30 cellular contexts compared by ENCODE assay signal in the genomic region with DNA sequence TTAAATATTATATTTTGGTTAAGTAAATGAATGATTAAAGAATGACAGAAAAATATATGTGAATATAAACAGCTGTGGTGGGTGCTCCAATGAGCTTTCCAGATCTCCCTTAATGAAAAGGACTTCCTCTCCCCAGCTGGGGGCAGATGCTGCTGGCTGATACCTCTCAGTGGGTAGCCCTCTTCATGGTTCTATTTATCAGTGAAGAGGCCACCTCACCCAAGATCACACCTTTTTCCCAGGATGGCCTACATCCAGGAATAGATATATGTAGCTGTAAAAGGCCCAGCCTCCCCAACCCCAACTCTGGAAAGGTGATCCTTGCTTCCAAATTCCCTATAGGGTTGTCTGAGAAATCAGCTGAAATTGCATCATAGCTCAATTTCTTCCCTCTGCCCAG.
"Had no signal": no experiment of that assay in that cellular context is flagged by ENCODE, and none has a peak within 500 bp of the region (broad histone marks: within the 10 kb centered on the region; RNA-seq: fewer than 3 reads in every experiment).

No MANE protein-coding gene starts in this region.

- H3K4me3 ChIP-seq: coronary artery, dorsolateral prefrontal cortex, esophagus muscularis mucosa, gastrocnemius medialis, heart right ventricle had no signal

- H3K36me3 ChIP-seq: brain microvascular endothelial cell, esophagus muscularis mucosa, gastrocnemius medialis, heart right ventricle had no signal

- ATAC-seq: activated CD8-positive, alpha-beta T cell treated with anti-CD3 and anti-CD28 coated beads for 36 hours; activated T-cell treated with anti-CD3 and anti-CD28 coated beads, Interleukin-2, amount 50 U/mL, for 4 hours; activated T-helper 17 cell treated with anti-CD3 and anti-CD28 coated beads, Interleukin-2, amount 50 U/mL, for 72 hours; foreskin keratinocyte; gastrocnemius medialis; heart right ventricle; T-helper 17 cell had no signal

- H3K4me3 Mint-ChIP-seq: activated CD4-positive, alpha-beta T cell treated with anti-CD3 and anti-CD28 coated beads, Interleukin-2, amount 10 ng/mL, durations not matched to agents 7 days and 5 days; activated CD8-positive, alpha-beta T cell treated with anti-CD3 and anti-CD28 coated beads for 36 hours; activated naive CD8-positive, alpha-beta T cell; activated T-cell treated with anti-CD3 and anti-CD28 coated beads, Interleukin-2, amount 50 U/mL, for 4 hours; activated T-helper 17 cell treated with anti-CD3 and anti-CD28 coated beads, Interleukin-2, amount 50 U/mL, for 72 hours; central memory CD8-positive, alpha-beta T cell; dendritic cell treated with granulocyte-macrophage colony-stimulating factor and Interleukin-4, amounts not matched to agents 40 ng/mL and 50 ng/mL, for 4 days; T-helper 17 cell; T-helper 2 cell treated with Interferon-gamma antibody and Interleukin-4, amounts not matched to agents 5 μg/mL and 100 μg/mL, for 36 hours had no signal

- DNase-seq: activated CD4-positive, alpha-beta T cell treated with anti-CD3 and anti-CD28 coated beads for 1 hour; activated CD4-positive, alpha-beta T cell treated with anti-CD3 and anti-CD28 coated beads for 4 hours; activated CD4-positive, alpha-beta T cell treated with anti-CD3 and anti-CD28 coated beads, Interleukin-2, amount 10 ng/mL, durations not matched to agents 7 days and 5 days; activated CD4-positive, alpha-beta T cell treated with anti-CD3 and anti-CD28 coated beads, Interleukin-2, amount 50 U/mL, for 48 hours; activated CD8-positive, alpha-beta memory T cell treated with anti-CD3 and anti-CD28 coated beads for 24 hours; activated CD8-positive, alpha-beta T cell treated with anti-CD3 and anti-CD28 coated beads for 36 hours; activated effector memory CD4-positive, alpha-beta T cell treated with Interleukin-2 at 50 U/mL for 16 hours; activated gamma-delta T cell treated with Interleukin-2 at 50 U/mL for 16 hours; activated naive CD4-positive, alpha-beta T cell treated with anti-CD3 and anti-CD28 coated beads, Interleukin-2, amount 50 U/mL, for 16 hours; activated naive CD4-positive, alpha-beta T cell treated with Interleukin-2 at 50 U/mL for 16 hours; activated T-cell treated with anti-CD3 and anti-CD28 coated beads, Interleukin-2, amount 50 U/mL, for 4 hours; amniotic stem cell; anterior cingulate cortex; brain microvascular endothelial cell; dorsolateral prefrontal cortex; effector memory CD4-positive, alpha-beta T cell; erythroblast; foreskin keratinocyte; gastrocnemius medialis; glutamatergic neuron; heart right ventricle; T-helper 1 cell; T-helper 17 cell had no signal

- H3K27me3 Mint-ChIP-seq: activated CD8-positive, alpha-beta T cell treated with anti-CD3 and anti-CD28 coated beads for 36 hours; central memory CD8-positive, alpha-beta T cell; T-helper 17 cell had no signal

- H3K27ac Mint-ChIP-seq: activated CD4-positive, alpha-beta T cell treated with anti-CD3 and anti-CD28 coated beads, Interleukin-2, amount 10 ng/mL, durations not matched to agents 7 days and 5 days; activated CD8-positive, alpha-beta T cell treated with anti-CD3 and anti-CD28 coated beads for 36 hours; activated naive CD8-positive, alpha-beta T cell; activated T-helper 17 cell treated with anti-CD3 and anti-CD28 coated beads, Interleukin-2, amount 50 U/mL, for 72 hours; dendritic cell treated with granulocyte-macrophage colony-stimulating factor and Interleukin-4, amounts not matched to agents 40 ng/mL and 50 ng/mL, for 4 days; T-helper 17 cell; T-helper 2 cell treated with Interferon-gamma antibody and Interleukin-4, amounts not matched to agents 5 μg/mL and 100 μg/mL, for 36 hours had no signal

- H3K4me1 ChIP-seq: esophagus muscularis mucosa, gastrocnemius medialis, heart right ventricle had no signal

- H3K27me3 ChIP-seq: brain microvascular endothelial cell, esophagus muscularis mucosa, foreskin keratinocyte, gastrocnemius medialis, heart right ventricle had no signal

- H3K4me1 Mint-ChIP-seq: activated CD4-positive, alpha-beta T cell treated with anti-CD3 and anti-CD28 coated beads, Interleukin-2, amount 10 ng/mL, durations not matched to agents 7 days and 5 days; activated T-helper 17 cell treated with anti-CD3 and anti-CD28 coated beads, Interleukin-2, amount 50 U/mL, for 72 hours; central memory CD8-positive, alpha-beta T cell; T-helper 17 cell had no signal

- H3K27ac ChIP-seq: brain microvascular endothelial cell, coronary artery, dorsolateral prefrontal cortex, esophagus muscularis mucosa, foreskin keratinocyte, gastrocnemius medialis, heart right ventricle had no signal
